ENCODE assay signal across 8 cellular contexts in the genomic region with DNA sequence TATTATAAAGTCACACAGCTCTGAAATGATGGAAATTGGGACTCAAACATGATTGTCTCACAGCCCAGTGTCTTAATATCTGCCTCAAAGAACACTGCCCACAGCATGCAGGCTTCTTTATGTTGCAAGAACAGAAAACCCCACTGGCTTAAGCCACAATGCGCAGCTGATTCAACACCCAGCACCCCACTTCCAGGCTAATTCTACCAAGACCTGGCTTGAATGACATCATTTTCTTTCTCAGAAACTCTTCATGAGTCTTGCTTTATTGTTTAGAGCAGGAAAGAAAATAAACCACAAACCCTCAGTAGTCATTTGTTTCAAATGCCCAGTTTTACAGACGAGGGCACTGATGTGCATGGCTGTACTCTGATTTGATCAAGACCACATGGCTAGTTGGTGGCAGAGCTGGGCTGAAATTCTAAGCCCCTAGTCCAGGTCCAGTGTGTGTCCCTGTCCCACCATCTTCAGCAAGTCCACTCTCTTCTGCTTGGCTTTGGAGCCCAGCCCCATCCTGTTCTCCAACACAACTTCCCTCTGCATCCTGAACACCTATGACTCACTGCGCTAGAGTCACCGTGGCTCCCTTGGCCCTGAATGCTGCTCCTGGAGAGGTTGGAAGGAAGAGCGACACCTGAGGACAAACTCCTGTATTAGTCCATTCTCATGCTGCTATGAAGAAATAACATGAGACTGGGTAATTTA.
DNase-seq lines count a peak whose midpoint lies in the region; ATAC-seq and TF ChIP-seq lines count a peak whose summit lies in the region.

No MANE protein-coding gene starts in this region.

- H3K36me3 ChIP-seq in muscle layer of colon (ENCODE audit: insufficient read depth, low read length) = no peaks in the 10 kb centered on the region

- DNase-seq in NB4 (ENCODE audit: low read depth) (peak; percentile 83), brain pericyte (ENCODE audit: low read depth, low spot score) (peak; percentile 91), iPS-NIHi7 (ENCODE audit: extremely low spot score) (no peak), NCI-H2081 (lab: John Stamatoyannopoulos, UW) (no peak)

- TF ChIP-seq POLR2A in NB4 (IDR thresholded peaks at IDR 0.05; ENCODE audit: extremely low read depth, insufficient read length) (no peak), GM18505 (IDR thresholded peaks at IDR 0.05; ENCODE audit: borderline replicate concordance, extremely low read depth, insufficient read depth, insufficient read length) (no peak)

- H3K27ac ChIP-seq in C4-2B (peak overlapping the region; percentile 95), muscle layer of colon (ENCODE audit: low read depth, low read length) (peak overlapping the region; percentile 62)

- H3K27me3 ChIP-seq in muscle layer of colon (ENCODE audit: control insufficient read depth in 1 of 2, insufficient read depth in 2 of 2, low read length in 2 of 2) = no peaks in the 10 kb centered on the region

- H3K4me3 ChIP-seq in NB4 (ENCODE audit: low read depth, low read length) (no peak overlapping the region), muscle layer of colon (ENCODE audit: low read depth in 1 of 2, low read length in 2 of 2) (no peak overlapping the region)

- no peak overlapping the region for H3K9ac ChIP-seq in muscle layer of colon (ENCODE audit: low read length)

- ATAC-seq in GM18505 (IDR thresholded peaks at IDR 0.05; ENCODE audit: unreplicated experiment) = no peak
- no peak for ATAC-seq in HG02870 (IDR thresholded peaks at IDR 0.05; ENCODE audit: unreplicated experiment)

- TF ChIP-seq CTCF in C4-2B (conservative IDR thresholded peaks at IDR 0.05) (no peak), NB4 (IDR thresholded peaks at IDR 0.05; ENCODE audit: low read depth, low read length) (no peak)

- peaks cover 34% of the 10 kb centered on the region for H3K4me1 ChIP-seq in muscle layer of colon (ENCODE audit: insufficient read depth, low read length)

- no peaks in the 10 kb centered on the region for H3K9me3 ChIP-seq in muscle layer of colon (ENCODE audit: low read length)

Comparison
In these comparisons a context has a peak if more than half of its experiments do, and no peak if none do; other contexts are left out.
1. DNase-seq: peak in NB4 (single experiment) and brain pericyte (single experiment); none in iPS-NIHi7 (single experiment) and NCI-H2081 (0 of 2).